Comparison of ENCODE assay signal across 14 cellular contexts in genomic region chr3:118089563-118089962, GRCh38.
"Had no signal": no experiment of that assay in that cellular context is flagged by ENCODE, and none has a peak within 500 bp of the region (broad histone marks: within the 10 kb centered on the region; RNA-seq: fewer than 3 reads in every experiment).

No MANE protein-coding gene starts in this region.

- H3K27ac ChIP-seq: right atrium auricular region, tibial nerve, vagina had no signal

- ATAC-seq: activated naive CD8-positive, alpha-beta T cell treated with anti-CD3 and anti-CD28 coated beads, Interleukin-2, amount 50 U/mL, for 24 hours; stimulated activated memory B cell treated with anti-CD40 and anti-IgM and Interleukin-4, amounts not matched to agents 10 μg/mL and 1 μg/mL and 100 μg/mL, for 72 hours; WTC11 had no signal

- H3K36me3 ChIP-seq: right atrium auricular region, tibial nerve, vagina had no signal

- H3K9me3 ChIP-seq: vagina had no signal

- H3K4me1 ChIP-seq: right atrium auricular region, tibial nerve, vagina had no signal

- DNase-seq: activated CD4-positive, alpha-beta T cell treated with anti-CD3 and anti-CD28 coated beads for 48 hours; activated naive CD4-positive, alpha-beta T cell; activated naive CD8-positive, alpha-beta T cell treated with anti-CD3 and anti-CD28 coated beads, Interleukin-2, amount 50 U/mL, for 24 hours; cortex of kidney; effector CD4-positive, alpha-beta T cell; hypothalamus; occipital lobe; stimulated activated CD4-positive, alpha-beta T cell treated with anti-CD3 and anti-CD28 coated beads, Interleukin-2, amount 100 ng/mL, for 48 hours; SW 1271 had no signal

- H3K27me3 ChIP-seq: right atrium auricular region, tibial nerve, vagina had no signal

- H3K4me3 ChIP-seq: right atrium auricular region, tibial nerve, vagina had no signal
